In genomic region chr5:125463441-125464092, GRCh38 we compare ENCODE assay signal across 14 cellular contexts.
DNase-seq lines count a peak whose midpoint lies in the region; ATAC-seq and TF ChIP-seq lines count a peak whose summit lies in the region.
"Had no signal": no experiment of that assay in that cellular context is flagged by ENCODE, and none has a peak within 500 bp of the region (broad histone marks: within the 10 kb centered on the region; RNA-seq: fewer than 3 reads in every experiment).

No MANE protein-coding gene starts in this region.

- H3K4ac ChIP-seq in IMR-90 (ENCODE audit: low read depth, low read length) = no peak overlapping the region
- no peak overlapping the region for H3K4ac ChIP-seq in mesenchymal stem cell (ENCODE audit: low read depth in 1 of 2, low read length in 2 of 2)

- no peak for TF ChIP-seq RAD21 in IMR-90 (IDR thresholded peaks at IDR 0.05; ENCODE audit: low read length)

- H3K79me1 ChIP-seq in IMR-90 (ENCODE audit: low read depth in 1 of 2, low read length in 2 of 2) = no peaks in the 10 kb centered on the region
- no peaks in the 10 kb centered on the region for H3K79me1 ChIP-seq in mesenchymal stem cell (replicated peaks; ENCODE audit: low read length, poor library complexity, severe bottlenecking)

- H3K4me3 ChIP-seq in IMR-90 (ENCODE audit: insufficient read depth, low read depth, low read length) (no peak overlapping the region), cardiac fibroblast (replicated peaks in 1 of 2; ENCODE audit: low read depth in 2 of 2, low read length in 2 of 2) (no peak overlapping the region), fibroblast of the aortic adventitia (ENCODE audit: low read depth, low read length) (no peak overlapping the region), mesenchymal stem cell (ENCODE audit: insufficient read depth in 1 of 2, low read depth in 1 of 2, low read length in 2 of 2) (no peak overlapping the region)
- H3K4me3 ChIP-seq: Peyer's patch had no signal

- H4K8ac ChIP-seq in IMR-90 (ENCODE audit: low read depth in 2 of 2, low read length in 2 of 2) (no peak overlapping the region), mesenchymal stem cell (ENCODE audit: low read length) (no peak overlapping the region)

- H2AFZ ChIP-seq in IMR-90 (replicated peaks; ENCODE audit: low read length, poor library complexity) = no peak overlapping the region
- no peak overlapping the region for H2AFZ ChIP-seq in mesenchymal stem cell (ENCODE audit: low read depth, low read length)

- no peaks in the 10 kb centered on the region for H4K20me1 ChIP-seq in IMR-90 (ENCODE audit: insufficient read depth, low read length)

- no peak overlapping the region for H2AK9ac ChIP-seq in IMR-90 (replicated peaks; ENCODE audit: low read depth, low read length, poor library complexity)

- TF ChIP-seq CTCF in IMR-90 (conservative IDR thresholded peaks at IDR 0.05; ENCODE audit: low read depth, low read length) = no peak
- TF ChIP-seq CTCF in cardiac fibroblast (IDR thresholded peaks at IDR 0.05; ENCODE audit: low read depth, low read length) = no peak
- TF ChIP-seq CTCF in fibroblast of the aortic adventitia (IDR thresholded peaks at IDR 0.05; ENCODE audit: insufficient read depth, low read length) = no peak
- no peak for TF ChIP-seq CTCF in WTC11 (IDR thresholded peaks at IDR 0.05)

- no peak overlapping the region for H3K23ac ChIP-seq in IMR-90 (ENCODE audit: low read depth, low read length)
- H3K23ac ChIP-seq in mesenchymal stem cell (ENCODE audit: low read length in 2 of 2) = no peak overlapping the region

- H2BK5ac ChIP-seq in IMR-90 (ENCODE audit: low read depth, low read length, poor library complexity, severe bottlenecking) = no peak overlapping the region
- no peak overlapping the region for H2BK5ac ChIP-seq in mesenchymal stem cell (ENCODE audit: low read depth, low read length, poor library complexity, severe bottlenecking)

- H3K14ac ChIP-seq in IMR-90 (replicated peaks; ENCODE audit: low read depth, low read length) (no peak overlapping the region), mesenchymal stem cell (ENCODE audit: low read length in 2 of 2) (no peak overlapping the region)

- no peaks in the 10 kb centered on the region; the same call in none of the 2 replicates for H3K36me3 Mint-ChIP-seq in WTC11

- H2BK15ac ChIP-seq in IMR-90 (ENCODE audit: low read depth, low read length) = no peak overlapping the region
- H2BK15ac ChIP-seq in mesenchymal stem cell (ENCODE audit: low read depth, poor library complexity, severe bottlenecking) = no peak overlapping the region

- no TSS peak for BruUV-seq in IMR-90 (replicated peaks; lab: Mats Ljungman, UMichigan)

- no peak overlapping the region for H3K56ac ChIP-seq in IMR-90 (ENCODE audit: extremely low read depth, insufficient read depth, low read length)

- H3K9me1 ChIP-seq in IMR-90 (ENCODE audit: insufficient read depth, low read length) = no peaks in the 10 kb centered on the region; the same call in 1 of the 2 replicates

- peaks cover 9% of the 10 kb centered on the region for H3K4me1 Mint-ChIP-seq in WTC11

- no peak overlapping the region for H2BK20ac ChIP-seq in IMR-90 (ENCODE audit: low read depth, low read length)

- H2AK5ac ChIP-seq in IMR-90 (ENCODE audit: low read depth, low read length) (no peak overlapping the region), mesenchymal stem cell (ENCODE audit: low read length, severe bottlenecking) (no peak overlapping the region)

- DNase-seq in IMR-90 (peak; percentile 4), NCI-H446 (lab: John Stamatoyannopoulos, UW) (peak; percentile 30 to 60), cardiac fibroblast (ENCODE audit: low read depth in 2 of 2) (peak; percentile 31 to 75), fibroblast of the aortic adventitia (ENCODE audit: low read depth) (peak; percentile 74), mesenchymal stem cell (no peak), WTC11 (ENCODE audit: low spot score) (no peak)
- DNase-seq: COR-L47, HFFc6, NCI-H1417 treated with DMSO at 0.1 percent for 48 hours, NCI-H1930, Peyer's patch had no signal

- WGBS in IMR-90 (ENCODE audit: extremely low coverage in 2 of 2, insufficient read length in 1 of 2), 2 experiments = 33% methylated on average over 1 of the region's 3 CpGs; no CpG with 5 or more reads in 1 of the 2 experiments
- WGBS in mesenchymal stem cell = 82% methylated on average over 2 of the region's 3 CpGs

- H3K4me1 ChIP-seq in IMR-90 (ENCODE audit: control insufficient read depth, insufficient read depth, low read length) = no peaks in the 10 kb centered on the region
- H3K4me1 ChIP-seq in mesenchymal stem cell (ENCODE audit: control insufficient read depth, insufficient read depth, low read depth, low read length) = peaks cover 2% of the 10 kb centered on the region
- H3K4me1 ChIP-seq: Peyer's patch had no signal

- in situ Hi-C loops in IMR-90 (cut with MboI; ENCODE audit: low sequenced_read_pairs) = no loop called here

- H3K27ac ChIP-seq in IMR-90 (ENCODE audit: insufficient read depth, low read length) (no peak overlapping the region), mesenchymal stem cell (ENCODE audit: low read length, poor library complexity, severe bottlenecking) (no peak overlapping the region)
- H3K27ac ChIP-seq: HL-60, Peyer's patch had no signal

- H2BK12ac ChIP-seq in mesenchymal stem cell (ENCODE audit: low read length in 2 of 2) = no peak overlapping the region

- peaks cover 13% of the 10 kb centered on the region for H3K9me3 Mint-ChIP-seq in WTC11
- H3K9me3 Mint-ChIP-seq: HFFc6 had no signal

- H3K36me3 ChIP-seq in IMR-90 (ENCODE audit: control insufficient read depth, insufficient read depth, low read length) = no peaks in the 10 kb centered on the region
- H3K36me3 ChIP-seq in mesenchymal stem cell (ENCODE audit: control insufficient read depth in 1 of 2, insufficient read depth in 2 of 2, low read depth in 1 of 2, low read length in 2 of 2) = no peaks in the 10 kb centered on the region
- H3K36me3 ChIP-seq: Peyer's patch had no signal

- H3K9me3 ChIP-seq in IMR-90 (ENCODE audit: control insufficient read depth, insufficient read depth, low read length) (no peaks in the 10 kb centered on the region), mesenchymal stem cell (ENCODE audit: control insufficient read depth, low read length) (no peaks in the 10 kb centered on the region)
- H3K9me3 ChIP-seq: Peyer's patch had no signal

- H3K27ac Mint-ChIP-seq in WTC11 = no peak overlapping the region
- H3K27ac Mint-ChIP-seq: HFFc6 had no signal

- dilution Hi-C loops in IMR-90 (cut with HindIII; ENCODE audit: low sequenced_read_pairs, unreplicated experiment) = no loop called here

- intact Hi-C loops in IMR-90 (cut with micrococcal nuclease) = loop anchor here (10.0 kb wide), 1 partner anchor 1291 kb away; no protein-coding TSS in a partner anchor

- POLR2A ChIA-PET in IMR-90 (lab: Charles Lee; ENCODE audit: unreplicated experiment) (no interaction called here), WTC11 (lab: Charles Lee) (no interaction called here)

- H3K9ac ChIP-seq in IMR-90 (ENCODE audit: low read depth, low read length) (no peak overlapping the region), mesenchymal stem cell (ENCODE audit: low read length) (no peak overlapping the region)

- no peak overlapping the region for H4K91ac ChIP-seq in IMR-90 (ENCODE audit: insufficient read depth, low read depth, low read length)
- H4K91ac ChIP-seq in mesenchymal stem cell (ENCODE audit: low read length) = no peak overlapping the region

- H3K4me3 Mint-ChIP-seq in WTC11 = no peak overlapping the region
- H3K4me3 Mint-ChIP-seq: HFFc6 had no signal

- ATAC-seq in IMR-90 (ENCODE audit: low read depth) = no peak
- ATAC-seq in HG03097 (IDR thresholded peaks at IDR 0.05; ENCODE audit: low FRiP score, unreplicated experiment) = no peak
- ATAC-seq in WTC11 = no peak
- ATAC-seq: Right ventricle myocardium inferior had no signal

- no peak overlapping the region for H2BK120ac ChIP-seq in IMR-90 (ENCODE audit: low read depth, low read length)
- no peak overlapping the region for H2BK120ac ChIP-seq in mesenchymal stem cell (ENCODE audit: low read depth, low read length)

- H3K4me2 ChIP-seq in IMR-90 (ENCODE audit: low read depth, low read length) (no peak overlapping the region), mesenchymal stem cell (ENCODE audit: low read length, poor library complexity, severe bottlenecking) (no peak overlapping the region)

- H3K27me3 ChIP-seq in IMR-90 (ENCODE audit: control insufficient read depth, insufficient read depth, low read length) = peaks cover 6% of the 10 kb centered on the region
- H3K27me3 ChIP-seq in mesenchymal stem cell (ENCODE audit: control insufficient read depth in 1 of 2, insufficient read depth in 1 of 2, low read length in 2 of 2) = no peaks in the 10 kb centered on the region
- H3K27me3 ChIP-seq: Peyer's patch had no signal

- CTCF ChIA-PET in IMR-90 (lab: Yijun Ruan, JAX) = no interaction called here
- CTCF ChIA-PET in WTC11 (lab: Charles Lee) = no interaction called here

- no peak overlapping the region for H3K18ac ChIP-seq in IMR-90 (ENCODE audit: low read depth, low read length)
- H3K18ac ChIP-seq in mesenchymal stem cell (ENCODE audit: low read depth in 1 of 2, low read length in 2 of 2) = no peak overlapping the region

- no peak overlapping the region for H4K5ac ChIP-seq in IMR-90 (ENCODE audit: low read depth, low read length)

- TF ChIP-seq POLR2A in IMR-90 (IDR thresholded peaks at IDR 0.05; ENCODE audit: low read depth, low read length) = no peak

- no peaks in the 10 kb centered on the region for H3K27me3 Mint-ChIP-seq in WTC11 (ENCODE audit: low read depth)

TF ChIP-seq in IMR-90, 13 proteins besides CTCF, POLR2A, EP300 and RAD21:
- TF ChIP-seq MAFK (IDR thresholded peaks at IDR 0.05; ENCODE audit: low read depth, low read length) (no peak), RCOR1 (IDR thresholded peaks at IDR 0.05; ENCODE audit: insufficient replicate concordance, low read length) (no peak), FOS (IDR thresholded peaks at IDR 0.05; ENCODE audit: low read depth, low read length) (no peak)

Comparison
In these comparisons a context has a peak if more than half of its experiments do, and no peak if none do; other contexts are left out.
1. DNase-seq: peak in IMR-90 (single experiment), NCI-H446 (2 of 2), cardiac fibroblast (2 of 2) and fibroblast of the aortic adventitia (single experiment); none in mesenchymal stem cell (single experiment) and WTC11 (single experiment).